Comparison of ENCODE assay signal across 15 cellular contexts in genomic region chr18:54881229-54881753, GRCh38.
"Had no signal": no experiment of that assay in that cellular context is flagged by ENCODE, and none has a peak within 500 bp of the region (broad histone marks: within the 10 kb centered on the region; RNA-seq: fewer than 3 reads in every experiment).

No MANE protein-coding gene starts in this region.

- H3K36me3 ChIP-seq: sigmoid colon, upper lobe of left lung had no signal

- H3K4me3 ChIP-seq: lung, sigmoid colon, upper lobe of left lung had no signal

- DNase-seq: activated CD4-positive, alpha-beta T cell treated with anti-CD3 and anti-CD28 coated beads, Interleukin-2, amount 10 ng/mL, durations not matched to agents 24 days and 14 days; activated naive CD4-positive, alpha-beta T cell; activated naive CD8-positive, alpha-beta T cell treated with anti-CD3 and anti-CD28 coated beads, Interleukin-2, amount 50 U/mL, for 24 hours; cortex of kidney; effector memory CD8-positive, alpha-beta T cell; immature natural killer cell; left cardiac atrium; sigmoid colon; stimulated activated CD4-positive, alpha-beta T cell treated with anti-CD3 and anti-CD28 coated beads, Interleukin-12 subunit alpha, Interleukin-12 subunit beta, amount 100 ng/mL, for 4 hours; stimulated activated naive CD4-positive, alpha-beta T cell; substantia nigra; T-helper 9 cell; upper lobe of left lung had no signal

- H3K27me3 ChIP-seq: sigmoid colon, upper lobe of left lung had no signal

- H3K27ac ChIP-seq: sigmoid colon, upper lobe of left lung had no signal

- H3K9me3 ChIP-seq: sigmoid colon, upper lobe of left lung had no signal

- ATAC-seq: activated naive CD8-positive, alpha-beta T cell treated with anti-CD3 and anti-CD28 coated beads, Interleukin-2, amount 50 U/mL, for 24 hours; effector memory CD8-positive, alpha-beta T cell; left cardiac atrium; natural killer cell treated with Interleukin-12 subunit alpha and Interleukin-12 subunit beta and Interleukin-15 and Interleukin-18, amount 100 ng/mL, for 72 hours had no signal

- H3K4me1 ChIP-seq: sigmoid colon had no signal
